Comparison of ENCODE assay signal across 24 cellular contexts in the genomic region with DNA sequence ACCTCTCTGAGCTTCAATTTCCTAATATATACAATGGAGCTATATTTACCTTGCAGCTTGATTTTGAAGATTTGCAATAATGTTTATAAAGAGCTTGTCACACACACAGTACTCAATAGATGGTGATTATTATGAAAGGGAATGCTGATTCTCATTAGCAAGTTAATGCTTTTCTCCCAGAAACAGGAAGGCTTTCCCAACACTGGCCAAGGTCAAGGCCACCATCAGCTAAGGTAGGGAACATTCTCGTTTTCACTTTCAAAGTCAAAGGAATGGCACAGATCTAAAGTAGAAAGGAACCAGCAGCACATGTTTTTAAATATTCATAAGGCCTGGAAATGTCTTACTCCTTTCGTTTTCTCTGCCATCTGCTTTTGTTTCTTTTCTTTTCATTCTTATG.
A peak's percentile ranks its signal among the peaks of the same experiment; 100 is the strongest.
DNase-seq lines count a peak whose midpoint lies in the region; ATAC-seq and TF ChIP-seq lines count a peak whose summit lies in the region.
"Had no signal": no experiment of that assay in that cellular context is flagged by ENCODE, and none has a peak within 500 bp of the region (broad histone marks: within the 10 kb centered on the region; RNA-seq: fewer than 3 reads in every experiment).

No MANE protein-coding gene starts in this region.

- no peak for TF ChIP-seq CTCF in liver (IDR thresholded peaks at IDR 0.05; ENCODE audit: low read depth, low read length, missing input control)
- no peak for TF ChIP-seq CTCF in right lobe of liver (IDR thresholded peaks at IDR 0.05)
- no peak for TF ChIP-seq CTCF in ovary (IDR thresholded peaks at IDR 0.05)
- no peak for TF ChIP-seq CTCF in mesothelial cell of epicardium (IDR thresholded peaks at IDR 0.05; ENCODE audit: unreplicated experiment)

- H3K36me3 Mint-ChIP-seq in mesothelial cell of epicardium: no peaks in the 10 kb centered on the region

- H3K27ac Mint-ChIP-seq in mesothelial cell of epicardium: no peak overlapping the region
- H3K27ac Mint-ChIP-seq: CD14-positive monocyte; CD8-positive, alpha-beta memory T cell had no signal

- 62% methylated on average over 2 of the region's 2 CpGs for WGBS in liver
- 41% methylated on average over 2 of the region's 2 CpGs for WGBS in right lobe of liver (ENCODE audit: insufficient coverage, low coverage, low lambda C conversion rate, missing lambda C conversion rate)
- 7 to 27% (median 11%) methylated on average over 2 of the region's 2 CpGs for WGBS in ovary, 3 donors

- H3K4me3 ChIP-seq in liver (ENCODE audit: low read depth in 1 of 3, low read length in 3 of 3) (no peak overlapping the region), right lobe of liver (no peak overlapping the region), HAP-1 (no peak overlapping the region), ovary (no peak overlapping the region)
- H3K4me3 ChIP-seq: BLaER1, GM12878 had no signal

- H3K4me1 ChIP-seq in liver (ENCODE audit: control insufficient read depth in 4 of 4, insufficient read depth in 4 of 4, low read length in 3 of 4) (no peaks in the 10 kb centered on the region), right lobe of liver (no peaks in the 10 kb centered on the region), HAP-1 (0 out of 2 replicates have a peak, but pooled peaks cover 3% of the 10 kb centered on the region), ovary (ENCODE audit: insufficient read depth) (peaks cover 2% of the 10 kb centered on the region)
- H3K4me1 ChIP-seq: BE2C, BLaER1 had no signal

- peaks cover 8% of the 10 kb centered on the region for H3K4me1 Mint-ChIP-seq in mesothelial cell of epicardium
- H3K4me1 Mint-ChIP-seq: CD14-positive monocyte; CD4-positive, CD25-positive, alpha-beta regulatory T cell had no signal

- POLR2A ChIA-PET in HEK293T (lab: Yijun Ruan, JAX): no interaction called here

- no peaks in the 10 kb centered on the region for H3K9me3 Mint-ChIP-seq in mesothelial cell of epicardium
- H3K9me3 Mint-ChIP-seq: CD14-positive monocyte; CD4-positive, alpha-beta memory T cell; CD4-positive, CD25-positive, alpha-beta regulatory T cell; CD8-positive, alpha-beta memory T cell had no signal

- intact Hi-C loops in right lobe of liver (cut with DNase I) (no loop called here), ovary (cut with DNase I) (no loop called here)

- DNase-seq in right lobe of liver: no peak
- DNase-seq in HAP-1 (ENCODE audit: low spot score in 2 of 2): peak; percentile 54 to 61
- peak in 3 of 5 donors; percentile 35 to 57 (median 42) for DNase-seq in ovary
- no peak for DNase-seq in NOMO-1 treated with dmso at 0.1 percent for 144 hours (lab: John Stamatoyannopoulos, UW; ENCODE audit: unreplicated experiment)
- no peak for DNase-seq in mesothelial cell of epicardium (ENCODE audit: low spot score in 2 of 2, unreplicated experiment in 2 of 2)
- no peak for DNase-seq in HEK293T (ENCODE audit: extremely low spot score)
- DNase-seq: 8988T; ACHN; BE2C; C1 segment of cervical spinal cord; CD4-positive, alpha-beta memory T cell; CD4-positive, CD25-positive, alpha-beta regulatory T cell; CD8-positive, alpha-beta memory T cell; COR-L47; DMS153; DMS53; DMS79; DND-41; EL; GDM1 had no signal

- TF ChIP-seq POLR2A in right lobe of liver (IDR thresholded peaks at IDR 0.05) (no peak), ovary (IDR thresholded peaks at IDR 0.05) (no peak)

- H3K9ac ChIP-seq in liver (ENCODE audit: low read depth in 1 of 2, low read length in 2 of 2): no peak overlapping the region
- H3K9ac ChIP-seq: BLaER1 had no signal

- CTCF ChIA-PET in HEK293T (lab: Yijun Ruan, JAX): no interaction called here

- H3K4me3 Mint-ChIP-seq in mesothelial cell of epicardium: no peak overlapping the region
- H3K4me3 Mint-ChIP-seq: CD14-positive monocyte; CD4-positive, alpha-beta memory T cell; CD4-positive, CD25-positive, alpha-beta regulatory T cell; CD8-positive, alpha-beta memory T cell had no signal

- in situ Hi-C loops in HAP-1 (cut with MboI; ENCODE audit: low sequenced_read_pairs): no loop called here

- H3K9me3 ChIP-seq in liver (ENCODE audit: control insufficient read depth in 4 of 4, low read length in 3 of 4) (no peaks in the 10 kb centered on the region), right lobe of liver (no peaks in the 10 kb centered on the region), HAP-1 (no peaks in the 10 kb centered on the region), ovary (no peaks in the 10 kb centered on the region)
- H3K9me3 ChIP-seq: BE2C, BLaER1 had no signal

- H3K27ac ChIP-seq in liver (ENCODE audit: low read depth in 1 of 2, low read length in 2 of 2): no peak overlapping the region
- H3K27ac ChIP-seq in right lobe of liver: no peak overlapping the region
- H3K27ac ChIP-seq in ovary: no peak overlapping the region
- H3K27ac ChIP-seq: BLaER1 had no signal

- TF ChIP-seq RAD21 in liver (IDR thresholded peaks at IDR 0.05): peak in 1 of 2 donors; percentile 4

- no peaks in the 10 kb centered on the region for H3K27me3 ChIP-seq in liver (ENCODE audit: control insufficient read depth in 4 of 4, insufficient read depth in 4 of 4, low read length in 3 of 4)
- H3K27me3 ChIP-seq in right lobe of liver: no peaks in the 10 kb centered on the region
- H3K27me3 ChIP-seq in HAP-1 (ENCODE audit: low read depth): no peaks in the 10 kb centered on the region
- H3K27me3 ChIP-seq in ovary: no peaks in the 10 kb centered on the region
- H3K27me3 ChIP-seq: BE2C, BLaER1 had no signal

- H3K27me3 Mint-ChIP-seq in mesothelial cell of epicardium (ENCODE audit: low read depth): no peaks in the 10 kb centered on the region
- H3K27me3 Mint-ChIP-seq: CD4-positive, alpha-beta memory T cell; CD4-positive, CD25-positive, alpha-beta regulatory T cell; CD8-positive, alpha-beta memory T cell had no signal

- H3K36me3 ChIP-seq in liver (ENCODE audit: control insufficient read depth in 4 of 4, insufficient read depth in 3 of 4, low read depth in 1 of 4, low read length in 3 of 4): peaks cover 0 to 3% (median 0%) of the 10 kb centered on the region in 4 donors
- H3K36me3 ChIP-seq in right lobe of liver: no peaks in the 10 kb centered on the region
- H3K36me3 ChIP-seq in HAP-1 (replicated peaks): no peaks in the 10 kb centered on the region
- H3K36me3 ChIP-seq in ovary: no peaks in the 10 kb centered on the region
- H3K36me3 ChIP-seq: BE2C had no signal

- no peak for TF ChIP-seq EP300 in ovary (IDR thresholded peaks at IDR 0.05)

- ATAC-seq in right lobe of liver: no peak
- ATAC-seq: GM12878 had no signal

TF ChIP-seq in liver, 16 proteins besides CTCF, POLR2A, EP300 and RAD21:
- TF ChIP-seq NR2F2 (IDR thresholded peaks at IDR 0.05) (peak; percentile 33), TAF1 (conservative IDR thresholded peaks at IDR 0.05) (no peak)

TF ChIP-seq in HEK293T, 16 proteins besides CTCF, POLR2A, EP300 and RAD21:
- TF ChIP-seq HDGF (IDR thresholded peaks at IDR 0.05; ENCODE audit: borderline replicate concordance): no peak

Comparison
In these comparisons a context has a peak if more than half of its experiments do, and no peak if none do; other contexts are left out.
1. DNase-seq: peak in HAP-1 (2 of 2) and ovary (3 of 5); none in right lobe of liver (0 of 3), NOMO-1 treated with dmso at 0.1 percent for 144 hours (single experiment), mesothelial cell of epicardium (0 of 2) and HEK293T (single experiment).